ENCODE assay signal across 12 cellular contexts in the genomic region with DNA sequence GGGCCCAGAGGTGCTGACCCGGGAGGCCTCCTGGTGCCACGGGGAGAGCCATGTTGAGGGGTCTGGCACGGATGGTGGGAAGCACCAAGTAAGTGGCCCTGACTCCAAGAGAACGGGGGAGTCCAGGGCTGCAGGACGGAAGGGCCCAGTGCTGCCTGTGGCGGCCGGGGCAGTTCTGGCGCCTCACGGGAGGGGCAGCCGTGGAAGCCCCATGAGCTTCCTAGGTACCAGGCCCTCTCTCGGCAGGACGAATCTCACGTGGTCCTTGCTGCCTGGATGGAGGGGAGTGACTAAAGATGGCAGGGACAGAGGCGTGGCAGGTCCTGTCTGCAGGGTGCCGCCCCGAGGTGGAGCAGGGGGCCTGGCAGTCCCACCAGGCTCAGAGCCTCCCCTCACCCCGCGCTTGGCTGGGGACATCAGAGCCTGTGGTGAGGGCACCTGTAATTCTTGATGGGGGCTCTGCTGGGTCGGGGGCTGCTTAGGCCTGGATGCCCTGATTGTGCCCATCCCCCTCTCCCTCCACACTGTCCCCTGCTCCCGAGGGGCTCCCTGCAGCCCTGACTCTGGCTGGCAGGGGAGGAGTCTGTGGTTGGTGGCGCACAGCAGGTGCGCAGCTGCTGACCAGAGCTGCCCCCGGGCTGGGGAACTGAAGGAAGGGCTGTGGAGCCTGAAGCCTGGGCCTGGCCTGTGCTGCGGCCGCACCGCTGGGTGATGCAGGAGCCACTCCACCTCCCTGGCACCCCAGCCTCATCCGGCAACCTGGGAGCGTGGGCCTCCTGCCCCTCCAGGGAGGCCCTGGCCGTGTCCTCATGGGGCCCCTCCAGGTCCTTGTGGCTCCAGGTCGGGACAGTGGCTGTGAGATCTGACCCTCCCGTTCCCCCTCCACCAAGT. TPM values are rescaled to one million over a fixed set of nuclear protein-coding genes. Genes with fewer than 3 reads are reported as not detected.
DNase-seq lines count a peak whose midpoint lies in the region; ATAC-seq and TF ChIP-seq lines count a peak whose summit lies in the region.
"Had no signal": no experiment of that assay in that cellular context is flagged by ENCODE, and none has a peak within 500 bp of the region (broad histone marks: within the 10 kb centered on the region; RNA-seq: fewer than 3 reads in every experiment).

No MANE protein-coding gene starts in this region.

- peaks cover 8% of the 10 kb centered on the region for H3K4me1 Mint-ChIP-seq in chondrocyte (ENCODE audit: low read depth)
- H3K4me1 Mint-ChIP-seq in natural killer cell treated with Interleukin-12 subunit alpha and Interleukin-12 subunit beta and Interleukin-15 and Interleukin-18, amount 100 ng/mL, for 72 hours (ENCODE audit: low read depth in 2 of 2): peaks cover 7 to 14% of the 10 kb centered on the region in 2 donors
- H3K4me1 Mint-ChIP-seq: neural crest cell had no signal

- TF ChIP-seq RAD21 in SK-N-SH (IDR thresholded peaks at IDR 0.05; ENCODE audit: low read length): no peak

- CTCF ChIA-PET in SK-N-SH (lab: Yijun Ruan, JAX): interaction anchor here (1.2 to 3.8 kb wide), 4 partner anchors 66 to 118 kb away, joined by 3 to 19 read pairs (median 8); no protein-coding TSS in a partner anchor
- CTCF ChIA-PET in PC-3 (lab: Charles Lee): no interaction called here

- no peaks in the 10 kb centered on the region for H3K9me2 ChIP-seq in SK-N-SH
- no peaks in the 10 kb centered on the region for H3K9me2 ChIP-seq in Loucy (replicated peaks; ENCODE audit: low read depth, low read length)
- H3K9me2 ChIP-seq in PC-3 (replicated peaks; ENCODE audit: low read length): no peaks in the 10 kb centered on the region

- WGBS in SK-N-SH (ENCODE audit: low lambda C conversion rate): 91% methylated on average over 16 of the region's 31 CpGs

- no peak overlapping the region for H3K9ac ChIP-seq in SK-N-SH
- H3K9ac ChIP-seq in Loucy (ENCODE audit: low read depth, low read length, poor library complexity, severe bottlenecking): peak overlapping the region; percentile 40
- no peak overlapping the region for H3K9ac ChIP-seq in PC-3 (ENCODE audit: low read length)

- H3K27ac ChIP-seq in SK-N-SH (ENCODE audit: low read depth in 2 of 2, low read length in 1 of 2): peak overlapping the region in 1 of 2 experiments; percentile 73; a peak in 2 of 4 replicates
- H3K27ac ChIP-seq in PC-3 (ENCODE audit: low read length): no peak overlapping the region
- H3K27ac ChIP-seq: 22Rv1 had no signal

- POLR2A ChIA-PET in SK-N-SH (lab: Yijun Ruan, JAX): interaction anchor here (0.6 to 1.2 kb wide), 2 partner anchors 32 to 166 kb away, joined by 3 to 4 read pairs; a partner anchor contains a TSS
- POLR2A ChIA-PET in PC-3 (lab: Charles Lee; ENCODE audit: unreplicated experiment): interaction anchor here (0.5 kb wide), 1 partner anchor 40 kb away, joined by 8 read pairs; no protein-coding TSS in a partner anchor

- TF ChIP-seq CTCF in SK-N-SH (IDR thresholded peaks at IDR 0.05): no peak
- TF ChIP-seq CTCF in Loucy (conservative IDR thresholded peaks at IDR 0.05; ENCODE audit: low read length): no peak
- no peak for TF ChIP-seq CTCF in chondrocyte (IDR thresholded peaks at IDR 0.05)
- TF ChIP-seq CTCF in PC-3 (conservative IDR thresholded peaks at IDR 0.05; ENCODE audit: low read depth, low read length): no peak

- DNase-seq in SK-N-SH (peak; percentile 57), chondrocyte (ENCODE audit: low spot score) (peak; percentile 71), PC-3 (no peak)
- no peak for DNase-seq in natural killer cell treated with Interleukin-12 subunit alpha and Interleukin-12 subunit beta and Interleukin-15 and Interleukin-18, amount 100 ng/mL, for 72 hours (ENCODE audit: low spot score)
- no peak for DNase-seq in stimulated activated CD4-positive, alpha-beta T cell treated with anti-CD3 and anti-CD28 coated beads, Interleukin-4, amount 100 ng/mL, for 1 hour
- DNase-seq: activated naive CD4-positive, alpha-beta T cell treated with anti-CD3 and anti-CD28 coated beads, Interleukin-2, amount 50 U/mL, for 16 hours; NCI-H446 treated with DMSO at 0.1 percent for 48 hours had no signal

- no peaks in the 10 kb centered on the region for H3K9me3 Mint-ChIP-seq in chondrocyte (ENCODE audit: low read depth)
- no peaks in the 10 kb centered on the region for H3K9me3 Mint-ChIP-seq in natural killer cell treated with Interleukin-12 subunit alpha and Interleukin-12 subunit beta and Interleukin-15 and Interleukin-18, amount 100 ng/mL, for 72 hours
- H3K9me3 Mint-ChIP-seq: neural crest cell had no signal

- no TSS peak for BruUV-seq in PC-3 (replicated peaks; lab: Mats Ljungman, UMichigan)

- H3K9me3 ChIP-seq in SK-N-SH (no peaks in the 10 kb centered on the region), Loucy (ENCODE audit: insufficient read depth, low read depth, low read length) (no peaks in the 10 kb centered on the region), PC-3 (ENCODE audit: low read length) (no peaks in the 10 kb centered on the region)

- H3K27me3 Mint-ChIP-seq in chondrocyte (ENCODE audit: low read depth): peaks cover 4% of the 10 kb centered on the region
- H3K27me3 Mint-ChIP-seq in natural killer cell treated with Interleukin-12 subunit alpha and Interleukin-12 subunit beta and Interleukin-15 and Interleukin-18, amount 100 ng/mL, for 72 hours: peaks cover 15 to 22% of the 10 kb centered on the region in 2 donors

- H3K79me2 ChIP-seq in SK-N-SH (ENCODE audit: insufficient read depth) (no peaks in the 10 kb centered on the region), Loucy (ENCODE audit: insufficient read depth, low read length) (no peaks in the 10 kb centered on the region), PC-3 (ENCODE audit: low read length) (no peaks in the 10 kb centered on the region)

- no peak for ATAC-seq in SK-N-SH treated with all-trans-retinoic acid at 6 μM for 48 hours
- ATAC-seq in natural killer cell treated with Interleukin-12 subunit alpha and Interleukin-12 subunit beta and Interleukin-15 and Interleukin-18, amount 100 ng/mL, for 72 hours: peak; percentile 3 to 46
- no peak for ATAC-seq in PC-3
- no peak for ATAC-seq in HG02588 (IDR thresholded peaks at IDR 0.05; ENCODE audit: unreplicated experiment)

- H3K27me3 ChIP-seq in SK-N-SH (ENCODE audit: insufficient read depth) (no peaks in the 10 kb centered on the region), Loucy (ENCODE audit: insufficient read depth, low read length, poor library complexity, severe bottlenecking) (no peaks in the 10 kb centered on the region), PC-3 (ENCODE audit: low read length) (0 out of 2 replicates have a peak, but pooled peaks cover 8% of the 10 kb centered on the region)

- H3K36me3 Mint-ChIP-seq in chondrocyte (ENCODE audit: low read depth): no peaks in the 10 kb centered on the region
- H3K36me3 Mint-ChIP-seq in natural killer cell treated with Interleukin-12 subunit alpha and Interleukin-12 subunit beta and Interleukin-15 and Interleukin-18, amount 100 ng/mL, for 72 hours: no peaks in the 10 kb centered on the region

- intact Hi-C loops in PC-3 (cut with micrococcal nuclease): no loop called here

- no peak overlapping the region for H3K27ac Mint-ChIP-seq in chondrocyte (ENCODE audit: unreplicated experiment)
- no peak overlapping the region for H3K27ac Mint-ChIP-seq in natural killer cell treated with Interleukin-12 subunit alpha and Interleukin-12 subunit beta and Interleukin-15 and Interleukin-18, amount 100 ng/mL, for 72 hours

- H3K36me3 ChIP-seq in SK-N-SH (replicated peaks in 1 of 2; ENCODE audit: control insufficient read depth in 1 of 2, insufficient read depth in 2 of 2, low read length in 1 of 2) (no peaks in the 10 kb centered on the region), Loucy (ENCODE audit: insufficient read depth, low read length) (no peaks in the 10 kb centered on the region), PC-3 (ENCODE audit: low read depth, low read length) (no peaks in the 10 kb centered on the region)

- H3K4me2 ChIP-seq in SK-N-SH (no peak overlapping the region), Loucy (ENCODE audit: low read depth, low read length, poor library complexity, severe bottlenecking) (peak overlapping the region; percentile 66), PC-3 (ENCODE audit: low read length) (no peak overlapping the region)

- TF ChIP-seq EP300 in SK-N-SH (IDR thresholded peaks at IDR 0.05; ENCODE audit: borderline replicate concordance in 1 of 2, low read depth in 1 of 2, low read length in 1 of 2): no peak

- H3F3A ChIP-seq in SK-N-SH (replicated peaks; ENCODE audit: insufficient read depth) (no peaks in the 10 kb centered on the region), Loucy (ENCODE audit: low read depth) (no peaks in the 10 kb centered on the region), PC-3 (ENCODE audit: low read length, unreplicated experiment) (no peaks in the 10 kb centered on the region)

- no peak overlapping the region for H3K4me3 Mint-ChIP-seq in chondrocyte (ENCODE audit: unreplicated experiment)
- H3K4me3 Mint-ChIP-seq in natural killer cell treated with Interleukin-12 subunit alpha and Interleukin-12 subunit beta and Interleukin-15 and Interleukin-18, amount 100 ng/mL, for 72 hours: no peak overlapping the region
- H3K4me3 Mint-ChIP-seq: neural crest cell had no signal

- H3K4me1 ChIP-seq in SK-N-SH (ENCODE audit: control insufficient read depth in 1 of 2, insufficient read depth in 2 of 2, low read depth in 1 of 2, low read length in 1 of 2): peaks cover 0 to 41% of the 10 kb centered on the region in 2 experiments; a peak in 1 of 4 replicates
- H3K4me1 ChIP-seq in Loucy (ENCODE audit: insufficient read depth, low read length, poor library complexity, severe bottlenecking): peaks cover 15% of the 10 kb centered on the region
- peaks cover 12% of the 10 kb centered on the region for H3K4me1 ChIP-seq in PC-3 (ENCODE audit: insufficient read depth, low read length)

- H2AFZ ChIP-seq in SK-N-SH (ENCODE audit: low read depth) (no peak overlapping the region), Loucy (ENCODE audit: low read length) (peak overlapping the region; percentile 23; the same call in 1 of the 2 replicates), PC-3 (ENCODE audit: low read length) (no peak overlapping the region)

- H4K20me1 ChIP-seq in SK-N-SH (ENCODE audit: insufficient read depth): no peaks in the 10 kb centered on the region
- no peaks in the 10 kb centered on the region for H4K20me1 ChIP-seq in Loucy (ENCODE audit: insufficient read depth, low read length, poor library complexity, severe bottlenecking)
- H4K20me1 ChIP-seq in PC-3 (ENCODE audit: low read length): no peaks in the 10 kb centered on the region

- H3K4me3 ChIP-seq in SK-N-SH (ENCODE audit: low read depth in 2 of 2, low read length in 1 of 2) (no peak overlapping the region), Loucy (ENCODE audit: low read length, poor library complexity, severe bottlenecking) (peak overlapping the region; percentile 47), PC-3 (ENCODE audit: low read length) (no peak overlapping the region)

RNA-seq across cellular contexts. Expression of a gene that starts 31.4 kb away (rescaled TPM):
- polyA plus RNA-seq in SK-N-SH (2012; rRNA removed): 45.5 and 53.3 TPM in 2 replicates
- polyA plus RNA-seq in SK-N-SH (2012; cell fraction: cytosol; rRNA removed): 27.6 and 33.4 TPM in 2 replicates
- polyA plus RNA-seq in SK-N-SH (2012; cell fraction: nucleus; rRNA removed): 208 and 214 TPM in 2 replicates
- total RNA-seq in chondrocyte (59.9 to 73.6 TPM (median 72.4 TPM) in 3 replicates), PC-3 (2014; rRNA removed) (19.6 and 28.2 TPM in 2 replicates)
- total RNA-seq in natural killer cell treated with Interleukin-12 subunit alpha and Interleukin-12 subunit beta and Interleukin-15 and Interleukin-18, amount 100 ng/mL, for 72 hours: 10 to 100 TPM; 16.5 to 23.5 TPM

Comparison
In these comparisons a context has a peak if more than half of its experiments do, and no peak if none do; other contexts are left out.
1. DNase-seq: peak in SK-N-SH (single experiment) and chondrocyte (single experiment); none in natural killer cell treated with Interleukin-12 subunit alpha and Interleukin-12 subunit beta and Interleukin-15 and Interleukin-18, amount 100 ng/mL, for 72 hours (single experiment), PC-3 (single experiment) and stimulated activated CD4-positive, alpha-beta T cell treated with anti-CD3 and anti-CD28 coated beads, Interleukin-4, amount 100 ng/mL, for 1 hour (single experiment).
2. ATAC-seq: peak in natural killer cell treated with Interleukin-12 subunit alpha and Interleukin-12 subunit beta and Interleukin-15 and Interleukin-18, amount 100 ng/mL, for 72 hours (2 of 2); none in SK-N-SH treated with all-trans-retinoic acid at 6 μM for 48 hours (single experiment), PC-3 (single experiment) and HG02588 (single experiment).